ENCODE assay signal across 15 cellular contexts in genomic region chr19:49853852-49854849, GRCh38. TPM values are rescaled to one million over a fixed set of nuclear protein-coding genes. Genes with fewer than 3 reads are reported as not detected.
DNase-seq lines count a peak whose midpoint lies in the region; ATAC-seq, FAIRE-seq and TF ChIP-seq lines count a peak whose summit lies in the region.
"Had no signal": no experiment of that assay in that cellular context is flagged by ENCODE, and none has a peak within 500 bp of the region (broad histone marks: within the 10 kb centered on the region; RNA-seq: fewer than 3 reads in every experiment).

No MANE protein-coding gene starts in this region.

- peak overlapping the region; percentile 50 for H3K27ac Mint-ChIP-seq in neural crest cell (ENCODE audit: unreplicated experiment)

- H3K4me3 Mint-ChIP-seq in neural crest cell, result peak overlapping the region; percentile 93

- ATAC-seq in K562, result no peak
- ATAC-seq in GM19395 (IDR thresholded peaks at IDR 0.05; ENCODE audit: unreplicated experiment), result no peak

- H3K4me1 Mint-ChIP-seq in neural crest cell, result peaks cover 26% of the 10 kb centered on the region

- POLR2A ChIA-PET in K562 (lab: Yijun Ruan, JAX), result interaction anchor here (0.6 to 1.7 kb wide), 7 partner anchors 9 to 508 kb away, joined by 3 to 9 read pairs (median 3); no protein-coding TSS in a partner anchor

- no peak for FAIRE-seq in K562 (lab: Jason Lieb, UNC)

- peaks cover 0 to 7% (median 3%) of the 10 kb centered on the region in 11 experiments; a peak in 12 of 22 replicates for H3K9me3 ChIP-seq in BLaER1 treated with 17β-estradiol and CSF1 and Interleukin-3, amounts not matched to agents 10 nM and 100 nM (replicated peaks in 1 of 11)
- H3K9me3 ChIP-seq in K562 (replicated peaks; ENCODE audit: control insufficient read depth, insufficient read depth, low read depth, low read length), result no peaks in the 10 kb centered on the region
- no peaks in the 10 kb centered on the region for H3K9me3 ChIP-seq in ascending aorta

- H3K4me3 ChIP-seq in BLaER1 treated with 17β-estradiol and CSF1 and Interleukin-3, amounts not matched to agents 10 nM and 100 nM, result no peak overlapping the region
- H3K4me3 ChIP-seq in K562 (no peak overlapping the region), ascending aorta (no peak overlapping the region)

- no TSS peak for BruUV-seq in K562 (replicated peaks; lab: Mats Ljungman, UMichigan)

- TF ChIP-seq EP300 in K562 (IDR thresholded peaks at IDR 0.05; ENCODE audit: low read length), result no peak

- peaks cover 8% of the 10 kb centered on the region for H3K9me1 ChIP-seq in K562 (ENCODE audit: control insufficient read depth, insufficient read depth, low read length)

- WGBS in K562 (ENCODE audit: insufficient coverage, low coverage, missing lambda C conversion rate), result 95% methylated on average over 27 of the region's 33 CpGs

- H3K36me3 ChIP-seq in BLaER1 treated with 17β-estradiol and CSF1 and Interleukin-3, amounts not matched to agents 10 nM and 100 nM, result peaks cover 38 to 54% (median 51%) of the 10 kb centered on the region in 11 experiments
- H3K36me3 ChIP-seq in K562 (ENCODE audit: control insufficient read depth, insufficient read depth, low read length) (peaks cover 67% of the 10 kb centered on the region), ascending aorta (peaks cover 36 to 47% of the 10 kb centered on the region in 2 donors)

- H3K27me3 ChIP-seq in BLaER1 treated with 17β-estradiol and CSF1 and Interleukin-3, amounts not matched to agents 10 nM and 100 nM, result no peaks in the 10 kb centered on the region
- H3K27me3 ChIP-seq in K562 (ENCODE audit: control insufficient read depth in 2 of 2, insufficient read depth in 2 of 2, low read length in 2 of 2), result no peaks in the 10 kb centered on the region
- H3K27me3 ChIP-seq in ascending aorta, result no peaks in the 10 kb centered on the region

- TF ChIP-seq POLR2A in GM18951 (IDR thresholded peaks at IDR 0.05; ENCODE audit: extremely low read depth, insufficient read depth, insufficient read length) (peak; percentile 11), K562 (conservative IDR thresholded peaks at IDR 0.05) (no peak)

- 0 out of 22 replicates have a peak overlapping the region, but pooled peaks of 3 of the 11 experiments have one; percentile 1 to 18 (median 12) for H3K27ac ChIP-seq in BLaER1 treated with 17β-estradiol and CSF1 and Interleukin-3, amounts not matched to agents 10 nM and 100 nM
- H3K27ac ChIP-seq in K562 (ENCODE audit: extremely low read depth, low read depth, low read length) (no peak overlapping the region), ascending aorta (no peak overlapping the region)

- H3K4me1 ChIP-seq in BLaER1 treated with 17β-estradiol and CSF1 and Interleukin-3, amounts not matched to agents 10 nM and 100 nM, result peaks cover 25 to 45% (median 37%) of the 10 kb centered on the region in 10 experiments
- H3K4me1 ChIP-seq in K562 (replicated peaks in 1 of 2; ENCODE audit: control insufficient read depth in 2 of 2, insufficient read depth in 2 of 2, low read length in 2 of 2), result peaks cover 21 to 79% of the 10 kb centered on the region in 2 experiments
- peaks cover 4 to 10% of the 10 kb centered on the region in 2 donors for H3K4me1 ChIP-seq in ascending aorta

- intact Hi-C loops in K562 (cut with micrococcal nuclease), result no loop called here
- intact Hi-C loops in ascending aorta (cut with DNase I), result loop anchor here (10.0 kb wide), 1 partner anchor 1219 kb away; the partner anchor contains the start of gene DBP

- H4K20me1 ChIP-seq in BLaER1 treated with 17β-estradiol and CSF1 and Interleukin-3, amounts not matched to agents 10 nM and 100 nM, result peaks cover 68 to 80% (median 74%) of the 10 kb centered on the region in 11 experiments
- H4K20me1 ChIP-seq in K562 (replicated peaks; ENCODE audit: control insufficient read depth, insufficient read depth, low read length), result peaks cover 27% of the 10 kb centered on the region

- peak overlapping the region; percentile 89 to 100 (median 98) for H3K4me2 ChIP-seq in BLaER1 treated with 17β-estradiol and CSF1 and Interleukin-3, amounts not matched to agents 10 nM and 100 nM
- H3K4me2 ChIP-seq in K562 (ENCODE audit: insufficient read depth, low read length), result no peak overlapping the region

- CTCF ChIA-PET in K562 (lab: Yijun Ruan, JAX; ENCODE audit: low intra/inter-chr PET ratio), result no interaction called here

- TF ChIP-seq CTCF in K562 (IDR thresholded peaks at IDR 0.05 in 2 of 3, conservative IDR thresholded peaks at IDR 0.05 in 1 of 3; ENCODE audit: insufficient read depth in 2 of 3, low read depth in 1 of 3, low read length in 3 of 3) (no peak), neural crest cell (conservative IDR thresholded peaks at IDR 0.05) (no peak), ascending aorta (IDR thresholded peaks at IDR 0.05) (no peak)

- peaks cover 48% of the 10 kb centered on the region for H3K79me2 ChIP-seq in K562 (ENCODE audit: control insufficient read depth, insufficient read depth, low read length)

- DNase-seq in K562 (ENCODE audit: extremely low read depth in 1 of 4, low spot score in 3 of 4), result no peak
- DNase-seq in neural crest cell (ENCODE audit: low read depth, low spot score), result no peak
- no peak for DNase-seq in ascending aorta (ENCODE audit: low spot score in 2 of 2)
- no peak for DNase-seq in stimulated activated CD4-positive, alpha-beta T cell treated with anti-CD3 and anti-CD28 coated beads, Interleukin-2, amount 100 ng/mL, for 24 hours
- no peak for DNase-seq in NCI-H146 treated with DMSO at 0.1 percent for 48 hours (lab: John Stamatoyannopoulos, UW; ENCODE audit: unreplicated experiment)
- DNase-seq: activated CD4-positive, alpha-beta T cell treated with anti-CD3 and anti-CD28 coated beads for 1 hour; DMS153; effector CD4-positive, alpha-beta T cell; hippocampal formation; midbrain; NCI-H446; stimulated activated CD8-positive, alpha-beta memory T cell treated with anti-CD3 and anti-CD28 coated beads, Interleukin-4, amount 100 ng/mL, for 48 hours had no signal

- TF ChIP-seq RAD21 in K562 (CRISPR knock-in tag; conservative IDR thresholded peaks at IDR 0.05 in 1 of 2, IDR thresholded peaks at IDR 0.05 in 1 of 2), result no peak

- H3K9ac ChIP-seq in BLaER1 treated with 17β-estradiol and CSF1 and Interleukin-3, amounts not matched to agents 10 nM and 100 nM, result peak overlapping the region; percentile 2 to 95 (median 56); a peak in 17 of 22 replicates
- peak overlapping the region in 1 of 2 experiments; percentile 73; a peak in 2 of 4 replicates for H3K9ac ChIP-seq in K562 (ENCODE audit: insufficient read depth in 1 of 2, low read depth in 2 of 2, low read length in 2 of 2)

- in situ Hi-C loops in GM18951 (cut with MboI; ENCODE audit: low sequenced_read_pairs, unreplicated experiment) (no loop called here), K562 (cut with MboI) (no loop called here)

- peaks cover 17% of the 10 kb centered on the region for H3K36me3 Mint-ChIP-seq in neural crest cell (ENCODE audit: low read depth)

- peaks cover 28% of the 10 kb centered on the region for H3K27me3 Mint-ChIP-seq in neural crest cell (ENCODE audit: low read depth)

- H2AFZ ChIP-seq in K562 (ENCODE audit: low read depth, low read length), result no peak overlapping the region

- H3K9me3 Mint-ChIP-seq in neural crest cell, result peaks cover 2% of the 10 kb centered on the region

RNA-seq across cellular contexts. Expression of gene PTOV1, which starts 3.2 kb away (rescaled TPM):
- 128 and 364 TPM in 2 replicates for total RNA-seq in K562 (2011; cell fraction: chromatin; rRNA removed; ENCODE audit: low replicate concordance)
- 274 and 281 TPM in 2 replicates for total RNA-seq in K562 (2011; cell fraction: nucleolus; rRNA removed)
- total RNA-seq in K562 (2011; cell fraction: nucleoplasm; rRNA removed), result 195 and 218 TPM in 2 replicates
- total RNA-seq in K562 (2014; rRNA removed) (61.3 and 79.5 TPM in 2 replicates), K562 (2014; rRNA removed; fragmentation: Illumina TruSeq; extraction: Trizol) (14.0 and 23.3 TPM in 2 replicates), K562 (2015; rRNA removed; fragmentation: Illumina TruSeq; extraction: Trizol) (43.5 and 44.6 TPM in 2 replicates), K562 (2021) (156 and 169 TPM in 2 replicates), neural crest cell (453 and 466 TPM in 2 replicates), ascending aorta (163 TPM)
- polyA plus RNA-seq in K562 (2011; rRNA removed) (33.0 and 58.6 TPM in 2 replicates), K562 (2014; fragmentation: Illumina TruSeq; extraction: Trizol) (61.7 and 81.3 TPM in 2 replicates), K562 (2014; fragmentation: Nextera tagmentation; extraction: Ambion mirVana) (1 to 10 TPM; 4.9 to 9.3 TPM), K562 (2014; rRNA removed) (68.1 and 75.0 TPM in 2 replicates)
- polyA plus RNA-seq in K562 (2011; cell fraction: cytosol; rRNA removed), result 39.8 and 67.6 TPM in 2 replicates
- polyA plus RNA-seq in K562 (2011; cell fraction: nucleus; rRNA removed), result 302 and 359 TPM in 2 replicates
- 104 and 153 TPM in 2 replicates for polyA plus RNA-seq in K562 (2012)
- 22.8 and 25.3 TPM in 2 replicates for polyA minus RNA-seq in K562 (2011; rRNA and poly(A)+ RNA removed)
- polyA minus RNA-seq in K562 (2011; cell fraction: cytosol; rRNA and poly(A)+ RNA removed), result 60.9 and 84.8 TPM in 2 replicates
- polyA minus RNA-seq in K562 (2011; cell fraction: nucleus; rRNA and poly(A)+ RNA removed), result 81.6 and 99.6 TPM in 2 replicates

RNA-seq across cellular contexts. Expression of gene PNKP, which starts 13.2 kb away (rescaled TPM):
- total RNA-seq in K562 (2011; cell fraction: chromatin; rRNA removed; ENCODE audit: low replicate concordance), result 168 and 404 TPM in 2 replicates
- 252 and 258 TPM in 2 replicates for total RNA-seq in K562 (2011; cell fraction: nucleolus; rRNA removed)
- total RNA-seq in K562 (2011; cell fraction: nucleoplasm; rRNA removed), result 178 and 185 TPM in 2 replicates
- total RNA-seq in K562 (2014; rRNA removed) (56.0 and 59.3 TPM in 2 replicates), K562 (2014; rRNA removed; fragmentation: Illumina TruSeq; extraction: Trizol) (12.3 and 18.1 TPM in 2 replicates), K562 (2015; rRNA removed; fragmentation: Illumina TruSeq; extraction: Trizol) (25.3 and 29.4 TPM in 2 replicates), K562 (2021) (84.9 and 85.4 TPM in 2 replicates), neural crest cell (131 and 135 TPM in 2 replicates), ascending aorta (46.3 TPM)
- polyA plus RNA-seq in K562 (2011; rRNA removed) (13.7 and 21.3 TPM in 2 replicates), K562 (2014; fragmentation: Illumina TruSeq; extraction: Trizol) (26.7 and 30.0 TPM in 2 replicates), K562 (2014; fragmentation: Nextera tagmentation; extraction: Ambion mirVana) (1 to 10 TPM; 2.8 to 3.1 TPM), K562 (2014; rRNA removed) (64.0 and 71.3 TPM in 2 replicates)
- polyA plus RNA-seq in K562 (2011; cell fraction: cytosol; rRNA removed), result 12.2 and 25.9 TPM in 2 replicates
- 123 and 164 TPM in 2 replicates for polyA plus RNA-seq in K562 (2011; cell fraction: nucleus; rRNA removed)
- 56.7 and 64.2 TPM in 2 replicates for polyA plus RNA-seq in K562 (2012)
- 6.7 and 8.2 TPM in 2 replicates for polyA minus RNA-seq in K562 (2011; rRNA and poly(A)+ RNA removed)
- 22.8 and 136 TPM in 2 replicates for polyA minus RNA-seq in K562 (2011; cell fraction: cytosol; rRNA and poly(A)+ RNA removed)
- 48.2 and 49.9 TPM in 2 replicates for polyA minus RNA-seq in K562 (2011; cell fraction: nucleus; rRNA and poly(A)+ RNA removed)

RNA-seq across cellular contexts. Expression of gene AKT1S1, which starts 23.0 kb away (rescaled TPM):
- total RNA-seq in K562 (2011; cell fraction: chromatin; rRNA removed; ENCODE audit: low replicate concordance), result 24.5 and 49.9 TPM in 2 replicates
- 34.3 and 39.9 TPM in 2 replicates for total RNA-seq in K562 (2011; cell fraction: nucleolus; rRNA removed)
- total RNA-seq in K562 (2011; cell fraction: nucleoplasm; rRNA removed), result 26.9 and 29.9 TPM in 2 replicates
- total RNA-seq in K562 (2014; rRNA removed), result 25.7 and 33.8 TPM in 2 replicates
- 5.7 and 6.9 TPM in 2 replicates for total RNA-seq in K562 (2014; rRNA removed; fragmentation: Illumina TruSeq; extraction: Trizol)
- 13.5 and 14.4 TPM in 2 replicates for total RNA-seq in K562 (2015; rRNA removed; fragmentation: Illumina TruSeq; extraction: Trizol)
- total RNA-seq in K562 (2021), result 50.1 and 50.3 TPM in 2 replicates
- polyA plus RNA-seq in K562 (2011; rRNA removed), result 17.1 and 22.4 TPM in 2 replicates
- polyA plus RNA-seq in K562 (2011; cell fraction: cytosol; rRNA removed), result 34.5 and 68.9 TPM in 2 replicates
- 33.2 and 55.4 TPM in 2 replicates for polyA plus RNA-seq in K562 (2011; cell fraction: nucleus; rRNA removed)
- polyA plus RNA-seq in K562 (2012), result 31.8 and 37.6 TPM in 2 replicates
- 39.0 and 40.7 TPM in 2 replicates for polyA plus RNA-seq in K562 (2014; fragmentation: Illumina TruSeq; extraction: Trizol)
- polyA plus RNA-seq in K562 (2014; fragmentation: Nextera tagmentation; extraction: Ambion mirVana), result 1 to 10 TPM; 1.2 TPM
- 38.2 and 45.4 TPM in 2 replicates for polyA plus RNA-seq in K562 (2014; rRNA removed)
- 7.8 and 10.3 TPM in 2 replicates for polyA minus RNA-seq in K562 (2011; rRNA and poly(A)+ RNA removed)
- polyA minus RNA-seq in K562 (2011; cell fraction: cytosol; rRNA and poly(A)+ RNA removed), result 17.4 and 21.4 TPM in 2 replicates
- 18.2 and 22.4 TPM in 2 replicates for polyA minus RNA-seq in K562 (2011; cell fraction: nucleus; rRNA and poly(A)+ RNA removed)
- 38.6 and 39.6 TPM in 2 replicates for total RNA-seq in neural crest cell
- total RNA-seq in ascending aorta, result 12.8 TPM

RNA-seq across cellular contexts. Expression of gene TBC1D17, which starts 23.4 kb away (rescaled TPM):
- total RNA-seq in K562 (2011; cell fraction: chromatin; rRNA removed; ENCODE audit: low replicate concordance), result 34.8 and 78.7 TPM in 2 replicates
- total RNA-seq in K562 (2011; cell fraction: nucleolus; rRNA removed), result 40.9 and 43.4 TPM in 2 replicates
- total RNA-seq in K562 (2011; cell fraction: nucleoplasm; rRNA removed), result 33.2 and 34.5 TPM in 2 replicates
- total RNA-seq in K562 (2014; rRNA removed) (3.8 and 6.8 TPM in 2 replicates), K562 (2014; rRNA removed; fragmentation: Illumina TruSeq; extraction: Trizol) (2.6 and 3.2 TPM in 2 replicates), K562 (2015; rRNA removed; fragmentation: Illumina TruSeq; extraction: Trizol) (2.4 and 3.5 TPM in 2 replicates), K562 (2021) (14.2 and 16.0 TPM in 2 replicates), neural crest cell (30.5 and 34.5 TPM in 2 replicates), ascending aorta (44.6 TPM)
- polyA plus RNA-seq in K562 (2011; rRNA removed) (7.4 and 10.5 TPM in 2 replicates), K562 (2014; fragmentation: Illumina TruSeq; extraction: Trizol) (8.7 and 11.7 TPM in 2 replicates), K562 (2014; fragmentation: Nextera tagmentation; extraction: Ambion mirVana) (under 1 TPM; 0.42 to 0.46 TPM), K562 (2014; rRNA removed) (14.7 and 18.2 TPM in 2 replicates)
- 8.7 and 14.7 TPM in 2 replicates for polyA plus RNA-seq in K562 (2011; cell fraction: cytosol; rRNA removed)
- 33.2 and 48.4 TPM in 2 replicates for polyA plus RNA-seq in K562 (2011; cell fraction: nucleus; rRNA removed)
- polyA plus RNA-seq in K562 (2012), result 15.8 and 16.9 TPM in 2 replicates
- polyA minus RNA-seq in K562 (2011; rRNA and poly(A)+ RNA removed), result 5.7 and 7.2 TPM in 2 replicates
- 9.1 and 9.2 TPM in 2 replicates for polyA minus RNA-seq in K562 (2011; cell fraction: cytosol; rRNA and poly(A)+ RNA removed)
- polyA minus RNA-seq in K562 (2011; cell fraction: nucleus; rRNA and poly(A)+ RNA removed), result 12.3 and 15.3 TPM in 2 replicates

RNA-seq across cellular contexts. Expression of gene MED25, which starts 36.1 kb away (rescaled TPM):
- 109 and 190 TPM in 2 replicates for total RNA-seq in K562 (2011; cell fraction: chromatin; rRNA removed; ENCODE audit: low replicate concordance)
- total RNA-seq in K562 (2011; cell fraction: nucleolus; rRNA removed), result 97.8 and 99.2 TPM in 2 replicates
- total RNA-seq in K562 (2011; cell fraction: nucleoplasm; rRNA removed), result 109 and 111 TPM in 2 replicates
- total RNA-seq in K562 (2014; rRNA removed) (19.3 and 30.1 TPM in 2 replicates), K562 (2014; rRNA removed; fragmentation: Illumina TruSeq; extraction: Trizol) (15.7 and 17.1 TPM in 2 replicates), K562 (2015; rRNA removed; fragmentation: Illumina TruSeq; extraction: Trizol) (14.5 and 16.0 TPM in 2 replicates), K562 (2021) (83.5 and 93.9 TPM in 2 replicates), neural crest cell (80.8 and 85.4 TPM in 2 replicates), ascending aorta (54.0 TPM)
- polyA plus RNA-seq in K562 (2011; rRNA removed) (23.0 and 31.0 TPM in 2 replicates), K562 (2014; fragmentation: Illumina TruSeq; extraction: Trizol) (56.7 and 72.9 TPM in 2 replicates), K562 (2014; fragmentation: Nextera tagmentation; extraction: Ambion mirVana) (1 to 10 TPM; 4.1 to 4.4 TPM), K562 (2014; rRNA removed) (37.8 and 40.3 TPM in 2 replicates)
- polyA plus RNA-seq in K562 (2011; cell fraction: cytosol; rRNA removed), result 18.3 and 19.6 TPM in 2 replicates
- polyA plus RNA-seq in K562 (2011; cell fraction: nucleus; rRNA removed), result 111 and 131 TPM in 2 replicates
- polyA plus RNA-seq in K562 (2012), result 57.3 and 63.8 TPM in 2 replicates
- 20.8 and 22.4 TPM in 2 replicates for polyA minus RNA-seq in K562 (2011; rRNA and poly(A)+ RNA removed)
- 35.9 and 50.9 TPM in 2 replicates for polyA minus RNA-seq in K562 (2011; cell fraction: cytosol; rRNA and poly(A)+ RNA removed)
- 38.8 and 53.6 TPM in 2 replicates for polyA minus RNA-seq in K562 (2011; cell fraction: nucleus; rRNA and poly(A)+ RNA removed)
